35 cellular contexts compared by ENCODE assay signal in the genomic region with DNA sequence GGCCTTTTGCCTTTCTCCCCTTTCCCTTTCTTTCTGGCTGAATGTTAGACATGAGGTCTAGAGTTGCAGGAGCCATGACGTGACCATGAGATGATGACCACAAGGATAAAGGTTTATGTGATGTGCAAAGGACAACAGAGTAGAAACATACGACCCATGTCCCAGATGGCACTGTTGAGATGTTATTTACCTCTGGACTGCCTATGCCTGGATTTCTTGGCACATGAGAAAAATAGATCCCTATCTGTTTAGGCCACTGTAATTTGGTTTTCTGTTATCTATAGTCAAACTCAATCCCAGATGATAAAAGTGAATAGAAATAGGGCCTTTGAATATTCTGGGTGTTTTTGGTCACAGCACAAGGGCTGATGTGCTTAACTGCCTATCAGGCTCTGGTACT. TPM values are rescaled to one million over a fixed set of nuclear protein-coding genes. Genes with fewer than 3 reads are reported as not detected.
"Had no signal": no experiment of that assay in that cellular context is flagged by ENCODE, and none has a peak within 500 bp of the region (broad histone marks: within the 10 kb centered on the region; RNA-seq: fewer than 3 reads in every experiment).

No MANE protein-coding gene starts in this region.

- H3K27ac Mint-ChIP-seq: activated CD4-positive, alpha-beta T cell treated with anti-CD3 and anti-CD28 coated beads for 36 hours; activated CD4-positive, alpha-beta T cell treated with anti-CD3 and anti-CD28 coated beads, Interleukin-2, amount 10 ng/mL, durations not matched to agents 7 days and 5 days; activated naive CD4-positive, alpha-beta T cell treated with anti-CD3 and anti-CD28 coated beads for 36 hours; activated naive CD8-positive, alpha-beta T cell; activated naive CD8-positive, alpha-beta T cell treated with anti-CD3 and anti-CD28 coated beads, Interleukin-2, amount 50 U/mL, for 24 hours; activated T-cell treated with anti-CD3 and anti-CD28 coated beads, Interleukin-2, amount 50 U/mL, for 72 hours; activated T-helper 2 cell treated with anti-CD3 and anti-CD28 coated beads, Interferon-gamma antibody, Interleukin-2, Interleukin-4, amounts not matched to agents 10 μg/mL and 5 μg/mL and 100 μg/mL, durations not matched to agents 14 hours and 24 hours and 36 hours; IgD-negative memory B cell; T-helper 1 cell treated with Interleukin-12 subunit alpha and Interleukin-12 subunit beta and Interleukin-4 antibody, amounts not matched to agents 30 μg/mL and 1 μg/mL, for 36 hours; T-helper 2 cell treated with Interferon-gamma antibody and Interleukin-4, amounts not matched to agents 5 μg/mL and 100 μg/mL, for 36 hours; WTC11 had no signal

- H3K9me3 ChIP-seq: body of pancreas, breast epithelium, MG63, Peyer's patch had no signal

- H3K27ac ChIP-seq: body of pancreas, breast epithelium, Peyer's patch, RWPE1 had no signal

- DNase-seq: activated CD4-positive, alpha-beta T cell treated with anti-CD3 and anti-CD28 coated beads for 36 hours; activated CD4-positive, alpha-beta T cell treated with anti-CD3 and anti-CD28 coated beads, Interleukin-2, amount 10 ng/mL, durations not matched to agents 7 days and 5 days; activated CD4-positive, alpha-beta T cell treated with anti-CD3 and anti-CD28 coated beads, Interleukin-2, amount 50 U/mL, for 48 hours; activated gamma-delta T cell; activated naive CD4-positive, alpha-beta T cell treated with anti-CD3 and anti-CD28 coated beads for 36 hours; activated naive CD8-positive, alpha-beta T cell treated with anti-CD3 and anti-CD28 coated beads, Interleukin-2, amount 50 U/mL, for 24 hours; activated T-cell treated with anti-CD3 and anti-CD28 coated beads, Interleukin-2, amount 50 U/mL, for 1 hour; activated T-cell treated with anti-CD3 and anti-CD28 coated beads, Interleukin-2, amount 50 U/mL, for 72 hours; anterior cingulate cortex; body of pancreas; Kasumi-1; KG1; MG63; NCI-H1048; NCI-H1105 treated with DMSO at 0.1 percent for 48 hours; NCI-H1436; NCI-H1694 treated with DMSO at 0.1 percent for 48 hours; NCI-H2029; NCI-H345; NCI-H524 treated with DMSO at 0.1 percent for 48 hours; NCI-H748 treated with DMSO at 0.1 percent for 48 hours; NK-92 treated with Interleukin-12 subunit alpha and Interleukin-12 subunit beta, amount 100 ng/mL, for 24 hours; PC-3; Peyer's patch; SIG-M5 had no signal

- ATAC-seq: activated CD4-positive, alpha-beta T cell treated with anti-CD3 and anti-CD28 coated beads for 36 hours; activated CD4-positive, CD25-positive, alpha-beta regulatory T cell treated with anti-CD3 and anti-CD28 coated beads, Interleukin-2, amount 50 U/mL, for 24 hours; activated naive CD8-positive, alpha-beta T cell treated with anti-CD3 and anti-CD28 coated beads, Interleukin-2, amount 50 U/mL, for 24 hours; activated T-cell treated with anti-CD3 and anti-CD28 coated beads, Interleukin-2, amount 50 U/mL, for 72 hours; body of pancreas; PC-3; Right ventricle myocardium inferior; WTC11 had no signal

- H3K4me1 Mint-ChIP-seq: activated CD4-positive, alpha-beta T cell treated with anti-CD3 and anti-CD28 coated beads, Interleukin-2, amount 10 ng/mL, durations not matched to agents 7 days and 5 days; WTC11 had no signal

- H3K9me3 Mint-ChIP-seq: activated CD4-positive, alpha-beta T cell treated with anti-CD3 and anti-CD28 coated beads, Interleukin-2, amount 10 ng/mL, durations not matched to agents 7 days and 5 days; activated naive CD4-positive, alpha-beta T cell treated with anti-CD3 and anti-CD28 coated beads for 36 hours; activated T-cell treated with anti-CD3 and anti-CD28 coated beads, Interleukin-2, amount 50 U/mL, for 72 hours; activated T-helper 2 cell treated with anti-CD3 and anti-CD28 coated beads, Interferon-gamma antibody, Interleukin-2, Interleukin-4, amounts not matched to agents 10 μg/mL and 5 μg/mL and 100 μg/mL, durations not matched to agents 14 hours and 24 hours and 36 hours; IgD-negative memory B cell; T-helper 1 cell treated with Interleukin-12 subunit alpha and Interleukin-12 subunit beta and Interleukin-4 antibody, amounts not matched to agents 30 μg/mL and 1 μg/mL, for 36 hours; T-helper 2 cell treated with Interferon-gamma antibody and Interleukin-4, amounts not matched to agents 5 μg/mL and 100 μg/mL, for 36 hours; WTC11 had no signal

- H3K4me1 ChIP-seq: breast epithelium, Peyer's patch had no signal

- H3K27me3 Mint-ChIP-seq: activated CD4-positive, alpha-beta T cell treated with anti-CD3 and anti-CD28 coated beads for 36 hours; activated CD4-positive, alpha-beta T cell treated with anti-CD3 and anti-CD28 coated beads, Interleukin-2, amount 10 ng/mL, durations not matched to agents 7 days and 5 days; activated naive CD8-positive, alpha-beta T cell; activated naive CD8-positive, alpha-beta T cell treated with anti-CD3 and anti-CD28 coated beads, Interleukin-2, amount 50 U/mL, for 24 hours; IgD-negative memory B cell had no signal

- H3K4me3 ChIP-seq: body of pancreas, breast epithelium, MG63, Peyer's patch had no signal

- H3K36me3 ChIP-seq: breast epithelium, MG63, Peyer's patch had no signal

- H3K27me3 ChIP-seq: body of pancreas, breast epithelium, MG63, Peyer's patch had no signal

- H3K36me3 Mint-ChIP-seq: WTC11 had no signal

- H3K4me3 Mint-ChIP-seq: activated CD4-positive, alpha-beta T cell treated with anti-CD3 and anti-CD28 coated beads for 36 hours; activated CD4-positive, alpha-beta T cell treated with anti-CD3 and anti-CD28 coated beads, Interleukin-2, amount 10 ng/mL, durations not matched to agents 7 days and 5 days; activated naive CD4-positive, alpha-beta T cell treated with anti-CD3 and anti-CD28 coated beads for 36 hours; activated naive CD8-positive, alpha-beta T cell; activated naive CD8-positive, alpha-beta T cell treated with anti-CD3 and anti-CD28 coated beads, Interleukin-2, amount 50 U/mL, for 24 hours; activated T-cell treated with anti-CD3 and anti-CD28 coated beads, Interleukin-2, amount 50 U/mL, for 72 hours; IgD-negative memory B cell; T-helper 1 cell treated with Interleukin-12 subunit alpha and Interleukin-12 subunit beta and Interleukin-4 antibody, amounts not matched to agents 30 μg/mL and 1 μg/mL, for 36 hours; T-helper 2 cell treated with Interferon-gamma antibody and Interleukin-4, amounts not matched to agents 5 μg/mL and 100 μg/mL, for 36 hours; WTC11 had no signal

RNA-seq across cellular contexts. Expression of a gene that starts 58.8 kb away (rescaled TPM):
- total RNA-seq: activated CD4-positive, alpha-beta T cell treated with anti-CD3 and anti-CD28 coated beads, Interleukin-2, amount 10 ng/mL, durations not matched to agents 7 days and 5 days; activated naive CD4-positive, alpha-beta T cell treated with anti-CD3 and anti-CD28 coated beads for 36 hours had no signal
